ENCODE assay signal across 11 cellular contexts in the genomic region with DNA sequence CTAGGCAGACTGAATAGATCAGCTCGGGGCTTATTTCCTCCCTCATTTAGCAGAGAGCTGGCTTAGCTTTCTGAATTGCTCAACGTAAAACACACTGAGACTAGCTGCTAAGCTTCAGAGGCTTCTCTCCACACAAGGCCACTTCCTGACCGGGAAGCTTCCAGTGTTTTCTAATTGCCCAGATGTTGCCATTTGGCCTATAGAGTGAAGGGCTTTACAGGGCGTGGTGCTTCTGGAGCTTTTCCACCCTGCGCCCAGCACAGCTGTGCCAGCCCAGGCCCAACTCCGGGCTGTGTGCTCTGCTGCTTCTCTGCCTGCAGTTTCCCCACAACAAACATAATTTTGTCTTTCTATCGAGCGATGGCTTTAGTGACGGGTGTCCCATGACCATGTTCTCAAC. TPM values are rescaled to one million over a fixed set of nuclear protein-coding genes. Genes with fewer than 3 reads are reported as not detected.
DNase-seq lines count a peak whose midpoint lies in the region; ATAC-seq, FAIRE-seq and TF ChIP-seq lines count a peak whose summit lies in the region.
"Had no signal": no experiment of that assay in that cellular context is flagged by ENCODE, and none has a peak within 500 bp of the region (broad histone marks: within the 10 kb centered on the region; RNA-seq: fewer than 3 reads in every experiment).

No MANE protein-coding gene starts in this region.

- ATAC-seq in GM19023 (IDR thresholded peaks at IDR 0.05; ENCODE audit: unreplicated experiment) = no peak

- H3K4me1 ChIP-seq in neuronal stem cell (ENCODE audit: control insufficient read depth in 2 of 2, insufficient read depth in 1 of 2, low read depth in 1 of 2, low read length in 2 of 2) = peaks cover 0 to 15% of the 10 kb centered on the region in 2 donors

- H2BK12ac ChIP-seq in neuronal stem cell (ENCODE audit: low read length) = no peak overlapping the region

- no peak overlapping the region for H4K8ac ChIP-seq in neuronal stem cell (ENCODE audit: low read depth, low read length)

- no peak for TF ChIP-seq CTCF in fibroblast of villous mesenchyme (IDR thresholded peaks at IDR 0.05; ENCODE audit: insufficient read depth, low read depth, low read length)

- no peaks in the 10 kb centered on the region for H3K36me3 ChIP-seq in MG63
- H3K36me3 ChIP-seq in neuronal stem cell (replicated peaks in 1 of 2; ENCODE audit: control insufficient read depth in 2 of 2, insufficient read depth in 2 of 2, low read length in 2 of 2) = no peaks in the 10 kb centered on the region

- H3K14ac ChIP-seq in neuronal stem cell (ENCODE audit: low read length) = no peak overlapping the region

- H3K27ac ChIP-seq in neuronal stem cell (replicated peaks; ENCODE audit: low read length) = peak overlapping the region; percentile 43

- H3K4ac ChIP-seq in neuronal stem cell (ENCODE audit: low read length) = no peak overlapping the region

- no peak for FAIRE-seq in GM12891 (lab: Jason Lieb, UNC)

- no peaks in the 10 kb centered on the region for H3K79me1 ChIP-seq in neuronal stem cell (ENCODE audit: low read depth, low read length)

- H2BK15ac ChIP-seq in neuronal stem cell (ENCODE audit: low read length) = no peak overlapping the region

- H3K9ac ChIP-seq in neuronal stem cell (ENCODE audit: low read depth, low read length, poor library complexity) = no peak overlapping the region

- no peak overlapping the region for H3K23ac ChIP-seq in neuronal stem cell (ENCODE audit: low read depth, low read length, poor library complexity)

- H2BK120ac ChIP-seq in neuronal stem cell (ENCODE audit: low read depth, low read length) = no peak overlapping the region

- no peak for TF ChIP-seq POLR2A in GM12891 (IDR thresholded peaks at IDR 0.05; ENCODE audit: low read depth, low read length)

- H2AK5ac ChIP-seq in neuronal stem cell (ENCODE audit: low read depth, low read length) = no peak overlapping the region

- H3K18ac ChIP-seq in neuronal stem cell (ENCODE audit: low read length) = peak overlapping the region; percentile 66

- H4K91ac ChIP-seq in neuronal stem cell (ENCODE audit: low read depth, low read length, poor library complexity) = no peak overlapping the region

- peak overlapping the region; percentile 9; the same call in 1 of the 2 replicates for H3K4me3 ChIP-seq in MG63
- H3K4me3 ChIP-seq in fibroblast of villous mesenchyme (ENCODE audit: low read depth, low read length) = no peak overlapping the region
- H3K4me3 ChIP-seq in neuronal stem cell (ENCODE audit: low read length in 2 of 2) = no peak overlapping the region

- WGBS in neuronal stem cell (ENCODE audit: extremely low coverage in 2 of 2, insufficient read length in 2 of 2, insufficient replicate concordance in 1 of 2), 2 donors = no CpG with 5 or more reads among the region's 9 CpGs

- no peak overlapping the region for H3K4me2 ChIP-seq in neuronal stem cell (ENCODE audit: insufficient read depth, low read length, poor library complexity, severe bottlenecking)

- no peak overlapping the region for H2BK5ac ChIP-seq in neuronal stem cell (ENCODE audit: low read length)

- H3K9me3 ChIP-seq in MG63 (no peaks in the 10 kb centered on the region), neuronal stem cell (replicated peaks in 1 of 2; ENCODE audit: control insufficient read depth in 2 of 2, insufficient read depth in 1 of 2, low read depth in 1 of 2, low read length in 2 of 2) (no peaks in the 10 kb centered on the region)

- DNase-seq in Ammon's horn (ENCODE audit: low spot score) (peak; percentile 49), MG63 (peak; percentile 62), fibroblast of villous mesenchyme (ENCODE audit: low read depth) (peak; percentile 41), neuronal stem cell (ENCODE audit: low spot score) (no peak), RPMI8226 (no peak), GM12891 (ENCODE audit: insufficient read length, low spot score) (no peak)
- no peak for DNase-seq in stimulated activated CD8-positive, alpha-beta memory T cell treated with anti-CD3 and anti-CD28 coated beads, Interleukin-4, amount 100 ng/mL, for 48 hours
- DNase-seq: activated CD4-positive, CD25-positive, alpha-beta regulatory T cell; NCI-H1694 treated with DMSO at 0.1 percent for 48 hours had no signal

- peak overlapping the region; percentile 85 for H2AFZ ChIP-seq in neuronal stem cell (ENCODE audit: low read length)

- no peaks in the 10 kb centered on the region for H3K27me3 ChIP-seq in MG63
- H3K27me3 ChIP-seq in neuronal stem cell (ENCODE audit: control insufficient read depth in 3 of 3, insufficient read depth in 3 of 3, low read depth in 1 of 3, low read length in 3 of 3) = no peaks in the 10 kb centered on the region

TF ChIP-seq in GM12891, 5 proteins besides CTCF, POLR2A, EP300 and RAD21:
- TF ChIP-seq POLR2AphosphoS5 (IDR thresholded peaks at IDR 0.05; ENCODE audit: low read depth, low read length) = no peak
- TF ChIP-seq POU2F2 (IDR thresholded peaks at IDR 0.05; ENCODE audit: low read depth, low read length) = no peak
- TF ChIP-seq PAX5 (IDR thresholded peaks at IDR 0.05; ENCODE audit: insufficient read depth, low read length, severe bottlenecking) = no peak
- TF ChIP-seq TAF1 (IDR thresholded peaks at IDR 0.05; ENCODE audit: low read depth, low read length) = no peak
- no peak for TF ChIP-seq SPI1 (IDR thresholded peaks at IDR 0.05; ENCODE audit: low read depth, low read length)

RNA-seq across cellular contexts. Expression of gene FAM240A, which starts 16.7 kb away (rescaled TPM):
- total RNA-seq in MG63 (2014; rRNA removed; shearing (Covaris generic); ENCODE audit: low replicate concordance) = not detected in 2 replicates
- total RNA-seq in fibroblast of villous mesenchyme = not detected in 2 replicates
- polyA plus RNA-seq in neuronal stem cell (2013, experiment 1 of 2) = not detected
- not detected for polyA plus RNA-seq in neuronal stem cell (2013, experiment 2 of 2)
- not detected for polyA plus RNA-seq in GM12891 (2012; ENCODE audit: low read depth, missing spikeins)
- total RNA-seq: Daoy had no signal

Comparison
In these comparisons a context has a peak if more than half of its experiments do, and no peak if none do; other contexts are left out.
1. DNase-seq: peak in Ammon's horn (single experiment), MG63 (single experiment) and fibroblast of villous mesenchyme (single experiment); none in neuronal stem cell (single experiment), RPMI8226 (single experiment), stimulated activated CD8-positive, alpha-beta memory T cell treated with anti-CD3 and anti-CD28 coated beads, Interleukin-4, amount 100 ng/mL, for 48 hours (single experiment) and GM12891 (single experiment).